ENCODE assay signal across 13 cellular contexts in genomic region chr4:155491336-155492131, GRCh38.
DNase-seq lines count a peak whose midpoint lies in the region; ATAC-seq and FAIRE-seq lines count a peak whose summit lies in the region.
"Had no signal": no experiment of that assay in that cellular context is flagged by ENCODE, and none has a peak within 500 bp of the region (broad histone marks: within the 10 kb centered on the region; RNA-seq: fewer than 3 reads in every experiment).

No MANE protein-coding gene starts in this region.

- H3K27me3 ChIP-seq in BLaER1, result no peaks in the 10 kb centered on the region
- H3K27me3 ChIP-seq: brain microvascular endothelial cell, esophagus squamous epithelium, SJSA1 had no signal

- H3K9me3 ChIP-seq in BLaER1, result no peaks in the 10 kb centered on the region
- H3K9me3 ChIP-seq: esophagus squamous epithelium, SJSA1 had no signal

- H3K9me3 Mint-ChIP-seq in stimulated activated naive CD8-positive, alpha-beta T cell treated with anti-CD3 and anti-CD28 coated beads, Interleukin-15, amount 100 ng/mL, for 72 hours, result no peaks in the 10 kb centered on the region

- no peak overlapping the region for H3K4me3 ChIP-seq in BLaER1
- H3K4me3 ChIP-seq: esophagus squamous epithelium, SJSA1 had no signal

- H4K20me1 ChIP-seq in BLaER1, result no peaks in the 10 kb centered on the region

- FAIRE-seq in GM19239 (lab: Jason Lieb, UNC), result peak; percentile 76
- FAIRE-seq: A204.1 had no signal

- no peak overlapping the region for H3K27ac ChIP-seq in BLaER1
- H3K27ac ChIP-seq: brain microvascular endothelial cell, esophagus squamous epithelium, SJSA1 had no signal

- peaks cover 8% of the 10 kb centered on the region for H3K27me3 Mint-ChIP-seq in stimulated activated naive CD8-positive, alpha-beta T cell treated with anti-CD3 and anti-CD28 coated beads, Interleukin-15, amount 100 ng/mL, for 72 hours

- H3K27ac Mint-ChIP-seq in stimulated activated naive CD8-positive, alpha-beta T cell treated with anti-CD3 and anti-CD28 coated beads, Interleukin-15, amount 100 ng/mL, for 72 hours, result no peak overlapping the region

- no peaks in the 10 kb centered on the region for H3K4me1 Mint-ChIP-seq in stimulated activated naive CD8-positive, alpha-beta T cell treated with anti-CD3 and anti-CD28 coated beads, Interleukin-15, amount 100 ng/mL, for 72 hours

- peak; percentile 23 for DNase-seq in GM19239 (ENCODE audit: insufficient read length, low spot score)
- no peak for DNase-seq in HuH-7.5 (ENCODE audit: low spot score)
- no peak for DNase-seq in NCI-H82 (lab: John Stamatoyannopoulos, UW)
- DNase-seq in stimulated activated naive CD8-positive, alpha-beta T cell treated with anti-CD3 and anti-CD28 coated beads, Interleukin-15, amount 100 ng/mL, for 72 hours, result no peak
- DNase-seq in activated T-cell treated with anti-CD3 and anti-CD28 coated beads, Interleukin-2, amount 50 U/mL, for 48 hours, result no peak
- DNase-seq: brain microvascular endothelial cell; esophagus squamous epithelium; stimulated activated CD4-positive, alpha-beta T cell treated with anti-CD3 and anti-CD28 coated beads, Interleukin-4, amount 100 ng/mL, for 1 hour had no signal

- ATAC-seq in HG02642 (IDR thresholded peaks at IDR 0.05; ENCODE audit: poor library complexity, unreplicated experiment), result peak; percentile 96
- ATAC-seq in HG03457 (IDR thresholded peaks at IDR 0.05; ENCODE audit: unreplicated experiment), result peak; percentile 97
- no peak for ATAC-seq in stimulated activated naive CD8-positive, alpha-beta T cell treated with anti-CD3 and anti-CD28 coated beads, Interleukin-15, amount 100 ng/mL, for 72 hours

- peaks cover 14% of the 10 kb centered on the region; the same call in 1 of the 2 replicates for H3K4me1 ChIP-seq in BLaER1
- H3K4me1 ChIP-seq: esophagus squamous epithelium, SJSA1 had no signal

- H3K36me3 ChIP-seq in BLaER1, result no peaks in the 10 kb centered on the region
- H3K36me3 ChIP-seq: brain microvascular endothelial cell, esophagus squamous epithelium, SJSA1 had no signal

- no peak overlapping the region for H3K4me3 Mint-ChIP-seq in stimulated activated naive CD8-positive, alpha-beta T cell treated with anti-CD3 and anti-CD28 coated beads, Interleukin-15, amount 100 ng/mL, for 72 hours

- H3K9ac ChIP-seq in BLaER1, result no peak overlapping the region

- peak overlapping the region; percentile 43 for H3K4me2 ChIP-seq in BLaER1
